Comparison of ENCODE assay signal across 24 cellular contexts in genomic region chr4:108931926-108932325, GRCh38.
DNase-seq lines count a peak whose midpoint lies in the region; ATAC-seq, FAIRE-seq and TF ChIP-seq lines count a peak whose summit lies in the region.
"Had no signal": no experiment of that assay in that cellular context is flagged by ENCODE, and none has a peak within 500 bp of the region (broad histone marks: within the 10 kb centered on the region; RNA-seq: fewer than 3 reads in every experiment).

No MANE protein-coding gene starts in this region.

- H3K27ac ChIP-seq in DND-41 (ENCODE audit: low read length) (no peak overlapping the region), K562 (ENCODE audit: extremely low read depth, low read depth, low read length) (no peak overlapping the region)
- H3K27ac ChIP-seq: BLaER1 had no signal

- POLR2A ChIA-PET in K562 (lab: Yijun Ruan, JAX) = interaction anchor here (0.6 kb wide), 1 partner anchor 25 kb away, joined by 3 read pairs; no protein-coding TSS in a partner anchor

- no peak for TF ChIP-seq CTCF in DND-41 (IDR thresholded peaks at IDR 0.05; ENCODE audit: borderline replicate concordance, extremely low read depth, low read length, poor library complexity, severe bottlenecking)
- TF ChIP-seq CTCF in Loucy (conservative IDR thresholded peaks at IDR 0.05; ENCODE audit: low read length) = no peak
- TF ChIP-seq CTCF in K562 (IDR thresholded peaks at IDR 0.05 in 2 of 3, conservative IDR thresholded peaks at IDR 0.05 in 1 of 3; ENCODE audit: insufficient read depth in 2 of 3, low read depth in 1 of 3, low read length in 3 of 3) = no peak
- no peak for TF ChIP-seq CTCF in D721Med (IDR thresholded peaks at IDR 0.05; ENCODE audit: insufficient read depth, missing control alignments)

- H3K9me2 ChIP-seq in Loucy (replicated peaks; ENCODE audit: low read depth, low read length) = no peaks in the 10 kb centered on the region

- no peaks in the 10 kb centered on the region for H3F3A ChIP-seq in Loucy (ENCODE audit: low read depth)

- ATAC-seq in DND-41 (ENCODE audit: insufficient read depth, low read depth) = peak; percentile 54; the same call in 1 of the 3 replicates
- no peak for ATAC-seq in K562
- ATAC-seq in HG03469 (IDR thresholded peaks at IDR 0.05; ENCODE audit: unreplicated experiment) = no peak
- ATAC-seq: GM12878 had no signal

- H3K79me2 ChIP-seq in DND-41 (ENCODE audit: insufficient read depth, low read length) (no peaks in the 10 kb centered on the region), Loucy (ENCODE audit: insufficient read depth, low read length) (no peaks in the 10 kb centered on the region), K562 (ENCODE audit: control insufficient read depth, insufficient read depth, low read length) (no peaks in the 10 kb centered on the region)

- H3K9me3 ChIP-seq in DND-41 (ENCODE audit: insufficient read depth, low read length, severe bottlenecking) = no peaks in the 10 kb centered on the region
- no peaks in the 10 kb centered on the region for H3K9me3 ChIP-seq in Loucy (ENCODE audit: insufficient read depth, low read depth, low read length)
- no peaks in the 10 kb centered on the region for H3K9me3 ChIP-seq in K562 (replicated peaks; ENCODE audit: control insufficient read depth, insufficient read depth, low read depth, low read length)
- H3K9me3 ChIP-seq: BE2C, BLaER1 had no signal

- CTCF ChIA-PET in K562 (lab: Yijun Ruan, JAX; ENCODE audit: low intra/inter-chr PET ratio) = no interaction called here

- H3K4me3 ChIP-seq in DND-41 (ENCODE audit: low read depth in 1 of 2, low read length in 2 of 2) = no peak overlapping the region
- no peak overlapping the region for H3K4me3 ChIP-seq in Jurkat, Clone E6-1 (ENCODE audit: low read length)
- H3K4me3 ChIP-seq in Loucy (ENCODE audit: low read length, poor library complexity, severe bottlenecking) = no peak overlapping the region
- no peak overlapping the region for H3K4me3 ChIP-seq in K562
- H3K4me3 ChIP-seq: BLaER1, GM12878 had no signal

- TF ChIP-seq EP300 in K562 (IDR thresholded peaks at IDR 0.05; ENCODE audit: low read length) = no peak

- no peaks in the 10 kb centered on the region for H4K20me1 ChIP-seq in DND-41 (ENCODE audit: insufficient read depth, low read length)
- no peaks in the 10 kb centered on the region for H4K20me1 ChIP-seq in Loucy (ENCODE audit: insufficient read depth, low read length, poor library complexity, severe bottlenecking)
- no peaks in the 10 kb centered on the region for H4K20me1 ChIP-seq in K562 (replicated peaks; ENCODE audit: control insufficient read depth, insufficient read depth, low read length)
- H4K20me1 ChIP-seq: BLaER1 had no signal

- no peak for TF ChIP-seq POLR2A in K562 (conservative IDR thresholded peaks at IDR 0.05)

- H3K36me3 ChIP-seq in DND-41 (ENCODE audit: insufficient read depth, low read length) (no peaks in the 10 kb centered on the region), Loucy (ENCODE audit: insufficient read depth, low read length) (no peaks in the 10 kb centered on the region), K562 (ENCODE audit: control insufficient read depth, insufficient read depth, low read length) (no peaks in the 10 kb centered on the region)
- H3K36me3 ChIP-seq: BE2C, BLaER1 had no signal

- H3K9ac ChIP-seq in DND-41 (ENCODE audit: low read depth, low read length) (no peak overlapping the region), Loucy (ENCODE audit: low read depth, low read length, poor library complexity, severe bottlenecking) (no peak overlapping the region), K562 (ENCODE audit: insufficient read depth in 1 of 2, low read depth in 2 of 2, low read length in 2 of 2) (no peak overlapping the region)
- H3K9ac ChIP-seq: BLaER1 had no signal

- no peak for TF ChIP-seq RAD21 in K562 (CRISPR knock-in tag; conservative IDR thresholded peaks at IDR 0.05 in 1 of 2, IDR thresholded peaks at IDR 0.05 in 1 of 2)

- no peaks in the 10 kb centered on the region for H3K9me1 ChIP-seq in K562 (ENCODE audit: control insufficient read depth, insufficient read depth, low read length)

- H3K4me2 ChIP-seq in DND-41 (ENCODE audit: insufficient read depth, low read length) (no peak overlapping the region), Loucy (ENCODE audit: low read depth, low read length, poor library complexity, severe bottlenecking) (peak overlapping the region; percentile 33), K562 (ENCODE audit: insufficient read depth, low read length) (no peak overlapping the region)
- H3K4me2 ChIP-seq: BLaER1 had no signal

- intact Hi-C loops in K562 (cut with micrococcal nuclease) = no loop called here
- intact Hi-C loops in posterior cingulate gyrus (cut with DNase I) = no loop called here

- in situ Hi-C loops in K562 (cut with MboI) = no loop called here

- no peak for DNase-seq in DND-41
- DNase-seq in Jurkat, Clone E6-1 (ENCODE audit: low read depth, low spot score) = peak; percentile 6
- no peak for DNase-seq in K562 (ENCODE audit: extremely low read depth in 1 of 4, low spot score in 3 of 4)
- DNase-seq in stimulated activated CD4-positive, alpha-beta T cell treated with anti-CD3 and anti-CD28 coated beads, Interleukin-2, amount 100 ng/mL, for 48 hours = no peak
- no peak for DNase-seq in posterior cingulate gyrus
- DNase-seq in D721Med (ENCODE audit: insufficient read length, low spot score) = no peak
- DNase-seq: 8988T; ACHN; BE2C; C1 segment of cervical spinal cord; CD4-positive, alpha-beta memory T cell; CD4-positive, CD25-positive, alpha-beta regulatory T cell; CD8-positive, alpha-beta memory T cell; COR-L47; DMS79 treated with DMSO at 0.1 percent for 48 hours; EL; GDM1 had no signal

- FAIRE-seq in K562 (lab: Jason Lieb, UNC) (peak; percentile 51), D721Med (lab: Jason Lieb, UNC) (no peak)
- FAIRE-seq: A204.1, GM12878, GM12892, GM18507 had no signal

- no peak overlapping the region for H2AFZ ChIP-seq in DND-41 (ENCODE audit: low read depth, low read length)
- H2AFZ ChIP-seq in Loucy (ENCODE audit: low read length) = no peak overlapping the region
- no peak overlapping the region for H2AFZ ChIP-seq in K562 (ENCODE audit: low read depth, low read length)

- BruUV-seq in K562 (replicated peaks; lab: Mats Ljungman, UMichigan) = no TSS peak

- no peaks in the 10 kb centered on the region for H3K27me3 ChIP-seq in DND-41 (ENCODE audit: insufficient read depth, low read length, poor library complexity)
- no peaks in the 10 kb centered on the region for H3K27me3 ChIP-seq in Loucy (ENCODE audit: insufficient read depth, low read length, poor library complexity, severe bottlenecking)
- no peaks in the 10 kb centered on the region for H3K27me3 ChIP-seq in K562 (ENCODE audit: control insufficient read depth in 2 of 2, insufficient read depth in 2 of 2, low read length in 2 of 2)
- H3K27me3 ChIP-seq: BE2C, BLaER1 had no signal

- H3K4me1 ChIP-seq in DND-41 (ENCODE audit: insufficient read depth, low read length) (peaks cover 13% of the 10 kb centered on the region), Loucy (ENCODE audit: insufficient read depth, low read length, poor library complexity, severe bottlenecking) (peaks cover 18% of the 10 kb centered on the region), K562 (replicated peaks in 1 of 2; ENCODE audit: control insufficient read depth in 2 of 2, insufficient read depth in 2 of 2, low read length in 2 of 2) (no peaks in the 10 kb centered on the region; a peak in 1 of 5 replicates)
- H3K4me1 ChIP-seq: BE2C, BLaER1 had no signal

- 63% methylated on average over 1 of the region's 1 CpG for WGBS in K562 (ENCODE audit: insufficient coverage, low coverage, missing lambda C conversion rate)

TF ChIP-seq in K562, 482 proteins besides CTCF, POLR2A, EP300 and RAD21:
- TF ChIP-seq RFX7 (CRISPR knock-in tag; IDR thresholded peaks at IDR 0.05) (no peak), ZNF584 (CRISPR knock-in tag; IDR thresholded peaks at IDR 0.05; ENCODE audit: low read depth) (no peak), ZKSCAN8 (CRISPR knock-in tag; IDR thresholded peaks at IDR 0.05) (no peak), GATAD2A (IDR thresholded peaks at IDR 0.05) (no peak), SNIP1 (IDR thresholded peaks at IDR 0.05; ENCODE audit: low read depth) (no peak), FIP1L1 (IDR thresholded peaks at IDR 0.05; ENCODE audit: low read depth, low read length, poor library complexity, severe bottlenecking) (no peak), YBX1 (IDR thresholded peaks at IDR 0.05) (no peak), TCF15 (CRISPR knock-in tag; IDR thresholded peaks at IDR 0.05) (no peak)
- TF ChIP-seq, protein P1, sequence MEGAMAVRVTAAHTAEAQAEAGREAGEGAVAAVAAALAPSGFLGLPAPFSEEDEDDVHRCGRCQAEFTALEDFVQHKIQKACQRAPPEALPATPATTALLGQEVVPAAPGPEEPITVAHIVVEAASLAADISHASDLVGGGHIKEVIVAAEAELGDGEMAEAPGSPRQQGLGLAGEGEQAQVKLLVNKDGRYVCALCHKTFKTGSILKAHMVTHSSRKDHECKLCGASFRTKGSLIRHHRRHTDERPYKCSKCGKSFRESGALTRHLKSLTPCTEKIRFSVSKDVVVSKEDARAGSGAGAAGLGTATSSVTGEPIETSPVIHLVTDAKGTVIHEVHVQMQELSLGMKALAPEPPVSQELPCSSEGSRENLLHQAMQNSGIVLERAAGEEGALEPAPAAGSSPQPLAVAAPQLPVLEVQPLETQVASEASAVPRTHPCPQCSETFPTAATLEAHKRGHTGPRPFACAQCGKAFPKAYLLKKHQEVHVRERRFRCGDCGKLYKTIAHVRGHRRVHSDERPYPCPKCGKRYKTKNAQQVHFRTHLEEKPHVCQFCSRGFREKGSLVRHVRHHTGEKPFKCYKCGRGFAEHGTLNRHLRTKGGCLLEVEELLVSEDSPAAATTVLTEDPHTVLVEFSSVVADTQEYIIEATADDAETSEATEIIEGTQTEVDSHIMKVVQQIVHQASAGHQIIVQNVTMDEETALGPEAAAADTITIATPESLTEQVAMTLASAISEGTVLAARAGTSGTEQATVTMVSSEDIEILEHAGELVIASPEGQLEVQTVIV (CRISPR knock-in tag; IDR thresholded peaks at IDR 0.05; ENCODE audit: borderline replicate concordance) = no peak
